Comparison of ENCODE assay signal across 7 cellular contexts in genomic region chr5:124418390-124418789, GRCh38.
"Had no signal": no experiment of that assay in that cellular context is flagged by ENCODE, and none has a peak within 500 bp of the region (broad histone marks: within the 10 kb centered on the region; RNA-seq: fewer than 3 reads in every experiment).

No MANE protein-coding gene starts in this region.

- H3K4me3 ChIP-seq: GM23338, K562 had no signal

- H3K27ac Mint-ChIP-seq: GM23338, H9, HFFc6 had no signal

- H3K27ac ChIP-seq: HL-60 had no signal

- ATAC-seq: GM23338, K562 had no signal

- H3K4me1 Mint-ChIP-seq: GM23338, H9 had no signal

- H3K4me3 Mint-ChIP-seq: GM23338, H9, HFFc6 had no signal

- DNase-seq: H9, HCEC 1CT, HFFc6, IMR-90 had no signal
